ENCODE assay signal across 7 cellular contexts in genomic region chr15:86743283-86743903, GRCh38.
DNase-seq lines count a peak whose midpoint lies in the region; ATAC-seq and TF ChIP-seq lines count a peak whose summit lies in the region.

No MANE protein-coding gene starts in this region.

- H2BK20ac ChIP-seq in H9 (ENCODE audit: low read depth, low read length, poor library complexity, severe bottlenecking): no peak overlapping the region

- no peak overlapping the region for H2BK5ac ChIP-seq in H9 (ENCODE audit: insufficient read length, low read length)

- no peak overlapping the region for H2AK5ac ChIP-seq in H9 (ENCODE audit: insufficient read length, low read length)

- H3K23me2 ChIP-seq in H9 (ENCODE audit: insufficient read length, low read depth, low read length, poor library complexity, severe bottlenecking): no peaks in the 10 kb centered on the region

- no peak overlapping the region for H2BK15ac ChIP-seq in H9 (ENCODE audit: low read depth, low read length)

- H3K56ac ChIP-seq in H9 (ENCODE audit: insufficient read length, low read depth, low read length): no peak overlapping the region

- no peak overlapping the region for H3K9ac ChIP-seq in H9 (ENCODE audit: extremely low read depth, insufficient read length, low read length)

- no peak overlapping the region for H4K5ac ChIP-seq in H9 (ENCODE audit: insufficient read length, low read depth, low read length)

- intact Hi-C loops in left colon (cut with DNase I, micrococcal nuclease): no loop called here

- no peak overlapping the region for H3K14ac ChIP-seq in H9 (ENCODE audit: insufficient read depth, low read length)

- no peak overlapping the region for H3T11ph ChIP-seq in H9 (ENCODE audit: low read length)

- TF ChIP-seq CTCF in H9 (conservative IDR thresholded peaks at IDR 0.05): peak; percentile 91

- no peaks in the 10 kb centered on the region for H3K79me1 ChIP-seq in H9 (ENCODE audit: insufficient read depth, low read depth, low read length, poor library complexity, severe bottlenecking)

- H3K18ac ChIP-seq in H9 (ENCODE audit: insufficient read length, low read depth, low read length): no peak overlapping the region

- no peak overlapping the region for H2BK12ac ChIP-seq in H9 (ENCODE audit: insufficient read length, low read depth, low read length)

- no CpG with 5 or more reads among the region's 6 CpGs for WGBS in H9 (ENCODE audit: extremely low coverage, insufficient read length, low lambda C conversion rate)

- H3K27ac ChIP-seq in H9 (ENCODE audit: insufficient read length, low read depth, low read length): no peak overlapping the region

- no peak overlapping the region for H3K4me2 ChIP-seq in H9 (ENCODE audit: insufficient read depth, insufficient read length, low read length)

- peak; percentile 79 for DNase-seq in H9
- peak; percentile 44 for DNase-seq in RKO (ENCODE audit: low spot score)
- peak; percentile 60 for DNase-seq in activated naive CD4-positive, alpha-beta T cell treated with Interleukin-2 at 50 U/mL for 16 hours
- DNase-seq in left colon: peak; percentile 36 to 78
- peak; percentile 36 for DNase-seq in stimulated activated CD8-positive, alpha-beta memory T cell treated with anti-CD3 and anti-CD28 coated beads, Interleukin-7, amount 100 ng/mL, for 24 hours (ENCODE audit: low read depth)

- no peak overlapping the region for H3K23ac ChIP-seq in H9 (ENCODE audit: insufficient read length, low read depth, low read length)

- no peaks in the 10 kb centered on the region for H3K9me3 ChIP-seq in H9 (ENCODE audit: control insufficient read depth, low read depth, low read length)

- H4K20me1 ChIP-seq in H9 (ENCODE audit: control insufficient read depth, insufficient read depth, insufficient read length): no peaks in the 10 kb centered on the region

- H3K27ac Mint-ChIP-seq in H9: no peak overlapping the region

- H3K27me3 ChIP-seq in H9 (ENCODE audit: insufficient read depth, low read length): no peaks in the 10 kb centered on the region

- no peaks in the 10 kb centered on the region for H3K79me2 ChIP-seq in H9 (ENCODE audit: insufficient read depth, low read length)

- H3K4me3 Mint-ChIP-seq in H9: no peak overlapping the region

- no peaks in the 10 kb centered on the region for H3K4me1 Mint-ChIP-seq in H9

- no peak overlapping the region for H4K8ac ChIP-seq in H9 (replicated peaks; ENCODE audit: insufficient read length, low read depth, low read length)

- H4K91ac ChIP-seq in H9 (ENCODE audit: insufficient read length, low read depth, low read length): no peak overlapping the region

- H2AFZ ChIP-seq in H9 (ENCODE audit: low read length): no peak overlapping the region

- peak; percentile 84 for ATAC-seq in left colon
- no peak for ATAC-seq in HG03460 (IDR thresholded peaks at IDR 0.05; ENCODE audit: unreplicated experiment)
- ATAC-seq in HG03159 (IDR thresholded peaks at IDR 0.05; ENCODE audit: unreplicated experiment): no peak

- peaks cover 0 to 3% (median 0%) of the 10 kb centered on the region in 3 experiments; a peak in 3 of 7 replicates for H3K36me3 Mint-ChIP-seq in H9 (ENCODE audit: insufficient read depth in 1 of 3, low read depth in 3 of 3)

- H3K4ac ChIP-seq in H9 (ENCODE audit: low read depth, low read length): no peak overlapping the region

- peaks cover 3 to 6% of the 10 kb centered on the region in 2 experiments; a peak in 3 of 5 replicates for H3K9me3 Mint-ChIP-seq in H9

- H3K4me1 ChIP-seq in H9 (ENCODE audit: insufficient read depth, low read length): no peaks in the 10 kb centered on the region

- H2BK120ac ChIP-seq in H9 (ENCODE audit: low read depth, low read length, poor library complexity, severe bottlenecking): no peak overlapping the region

- H3K27me3 Mint-ChIP-seq in H9 (ENCODE audit: low read depth): no peaks in the 10 kb centered on the region
